Comparison of ENCODE assay signal across 12 cellular contexts in the genomic region with DNA sequence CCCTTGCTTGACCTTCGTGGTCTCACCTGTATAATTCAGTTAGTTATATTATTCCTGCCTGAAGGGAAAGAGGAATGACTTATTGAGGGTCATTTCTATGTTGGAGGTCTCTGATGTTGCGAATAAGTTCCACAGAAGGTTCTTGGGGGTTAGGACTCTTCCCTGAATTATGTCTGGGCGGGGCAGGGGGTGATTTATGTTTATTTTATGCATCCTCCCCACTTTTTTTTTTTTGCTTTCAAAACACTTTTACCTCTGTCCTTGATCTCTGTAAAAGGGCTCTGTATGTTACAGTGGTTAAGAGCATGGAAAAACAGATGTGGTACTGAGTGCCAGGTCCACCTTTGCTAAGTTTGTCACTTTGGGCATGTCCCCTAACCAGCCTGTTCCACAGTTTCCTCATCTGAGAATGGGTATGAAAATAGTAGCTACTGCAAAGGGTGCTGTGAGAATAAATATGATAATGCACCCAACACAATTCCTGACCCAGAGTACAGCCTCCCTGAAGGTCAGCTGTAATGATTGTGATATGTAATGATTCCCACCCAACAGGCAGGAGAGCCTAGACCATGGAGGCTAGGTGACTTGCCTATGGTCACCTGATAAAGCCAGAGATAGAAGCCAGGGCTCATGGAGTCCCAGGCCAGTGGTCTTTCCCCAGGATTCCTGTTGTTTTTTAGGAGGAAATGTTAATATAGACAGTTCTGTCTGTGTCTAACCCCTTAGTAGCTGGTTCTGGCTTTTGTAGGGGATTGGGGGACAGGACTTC. TPM values are rescaled to one million over a fixed set of nuclear protein-coding genes. Genes with fewer than 3 reads are reported as not detected.
A peak's percentile ranks its signal among the peaks of the same experiment; 100 is the strongest.
DNase-seq lines count a peak whose midpoint lies in the region; ATAC-seq and TF ChIP-seq lines count a peak whose summit lies in the region.
"Had no signal": no experiment of that assay in that cellular context is flagged by ENCODE, and none has a peak within 500 bp of the region (broad histone marks: within the 10 kb centered on the region; RNA-seq: fewer than 3 reads in every experiment).

No MANE protein-coding gene starts in this region.

- peaks cover 18 to 39% of the 10 kb centered on the region in 2 donors for H3K4me1 ChIP-seq in esophagus (ENCODE audit: control insufficient read depth in 2 of 2, insufficient read depth in 2 of 2, low read length in 1 of 2)
- H3K4me1 ChIP-seq in mammary epithelial cell (ENCODE audit: insufficient read depth, low read length): peaks cover 80% of the 10 kb centered on the region

- dilution Hi-C loops in mammary epithelial cell (cut with HindIII; ENCODE audit: low sequenced_read_pairs): no loop called here

- H3K27me3 ChIP-seq in esophagus (ENCODE audit: control insufficient read depth in 1 of 2, insufficient read depth in 2 of 2, low read length in 2 of 2) (no peaks in the 10 kb centered on the region), mammary epithelial cell (ENCODE audit: insufficient read depth, low read length) (no peaks in the 10 kb centered on the region)

- H3K27ac Mint-ChIP-seq in activated CD4-positive, alpha-beta T cell treated with anti-CD3 and anti-CD28 coated beads for 36 hours: peak overlapping the region; percentile 94
- H3K27ac Mint-ChIP-seq in stimulated activated effector memory CD8-positive, alpha-beta T cell treated with anti-CD3 and anti-CD28 coated beads, Interleukin-12 subunit alpha, Interleukin-12 subunit beta, amount 100 ng/mL, for 72 hours: peak overlapping the region; percentile 98
- H3K27ac Mint-ChIP-seq: endodermal cell had no signal

- H3K4me2 ChIP-seq in mammary epithelial cell (ENCODE audit: insufficient read depth, low read depth, low read length): no peak overlapping the region
- H3K4me2 ChIP-seq: A549 had no signal

- H4K20me1 ChIP-seq in mammary epithelial cell (ENCODE audit: insufficient read depth, low read length): no peaks in the 10 kb centered on the region

- no peak for ATAC-seq in activated CD4-positive, alpha-beta T cell treated with anti-CD3 and anti-CD28 coated beads for 36 hours
- ATAC-seq in stimulated activated effector memory CD8-positive, alpha-beta T cell treated with anti-CD3 and anti-CD28 coated beads, Interleukin-12 subunit alpha, Interleukin-12 subunit beta, amount 100 ng/mL, for 72 hours: no peak
- ATAC-seq in HG02870 (IDR thresholded peaks at IDR 0.05; ENCODE audit: unreplicated experiment): no peak
- ATAC-seq: A549 had no signal

- no peaks in the 10 kb centered on the region for H3K27me3 Mint-ChIP-seq in activated CD4-positive, alpha-beta T cell treated with anti-CD3 and anti-CD28 coated beads for 36 hours

- H3K4me1 Mint-ChIP-seq in activated CD4-positive, alpha-beta T cell treated with anti-CD3 and anti-CD28 coated beads for 36 hours: peaks cover 96% of the 10 kb centered on the region
- H3K4me1 Mint-ChIP-seq in stimulated activated effector memory CD8-positive, alpha-beta T cell treated with anti-CD3 and anti-CD28 coated beads, Interleukin-12 subunit alpha, Interleukin-12 subunit beta, amount 100 ng/mL, for 72 hours: peaks cover 100% of the 10 kb centered on the region

- intact Hi-C loops in activated CD4-positive, alpha-beta T cell treated with anti-CD3 and anti-CD28 coated beads for 36 hours (cut with DNase I, micrococcal nuclease): loop anchor here (2.0 to 10.0 kb wide), 4 partner anchors 14 to 890 kb away; partner anchors contain the start of gene RAPGEF6 (in 1 of the 2)
- intact Hi-C loops in mammary epithelial cell (cut with micrococcal nuclease): no loop called here

- H3K9me3 Mint-ChIP-seq in activated CD4-positive, alpha-beta T cell treated with anti-CD3 and anti-CD28 coated beads for 36 hours (ENCODE audit: low read depth): no peaks in the 10 kb centered on the region
- no peaks in the 10 kb centered on the region for H3K9me3 Mint-ChIP-seq in stimulated activated effector memory CD8-positive, alpha-beta T cell treated with anti-CD3 and anti-CD28 coated beads, Interleukin-12 subunit alpha, Interleukin-12 subunit beta, amount 100 ng/mL, for 72 hours
- H3K9me3 Mint-ChIP-seq: endodermal cell had no signal

- H3K9me3 ChIP-seq in esophagus (ENCODE audit: control insufficient read depth in 2 of 2, insufficient read depth in 1 of 2, low read depth in 1 of 2, low read length in 1 of 2) (no peaks in the 10 kb centered on the region), mammary epithelial cell (replicated peaks; ENCODE audit: insufficient read depth, low read length) (no peaks in the 10 kb centered on the region)
- H3K9me3 ChIP-seq: A549, prostate gland had no signal

- no peak for DNase-seq in activated CD4-positive, alpha-beta T cell treated with anti-CD3 and anti-CD28 coated beads for 36 hours
- DNase-seq in activated CD4-positive, alpha-beta T cell treated with anti-CD3 and anti-CD28 coated beads for 4 hours: no peak
- DNase-seq in OCI-M1 (lab: John Stamatoyannopoulos, UW) (peak; percentile 51), KG1 (lab: John Stamatoyannopoulos, UW) (no peak), mammary epithelial cell (no peak)
- no peak for DNase-seq in stimulated activated effector memory CD8-positive, alpha-beta T cell treated with anti-CD3 and anti-CD28 coated beads, Interleukin-12 subunit alpha, Interleukin-12 subunit beta, amount 100 ng/mL, for 72 hours (ENCODE audit: low spot score in 2 of 2)
- DNase-seq: endodermal cell, NCI-H446 treated with DMSO at 0.1 percent for 48 hours had no signal

- no peak overlapping the region for H2AFZ ChIP-seq in mammary epithelial cell (ENCODE audit: low read depth, low read length)

- H3K36me3 ChIP-seq in esophagus (ENCODE audit: control insufficient read depth in 2 of 2, insufficient read depth in 2 of 2, low read length in 1 of 2): peaks cover 0 to 3% of the 10 kb centered on the region in 2 donors
- H3K36me3 ChIP-seq in mammary epithelial cell (ENCODE audit: insufficient read depth, low read length): no peaks in the 10 kb centered on the region
- H3K36me3 ChIP-seq: prostate gland had no signal

- POLR2A ChIA-PET in activated CD4-positive, alpha-beta T cell treated with anti-CD3 and anti-CD28 coated beads for 36 hours (lab: Charles Lee): interaction anchor here (0.6 to 6.4 kb wide), 6 partner anchors 13 to 63 kb away, joined by 3 to 130 read pairs (median 11); partner anchors contain the start of gene IRF1

- no peak for TF ChIP-seq CTCF in mammary epithelial cell (conservative IDR thresholded peaks at IDR 0.05 in 1 of 2, IDR thresholded peaks at IDR 0.05 in 1 of 2; ENCODE audit: extremely low read depth in 1 of 2, insufficient read depth in 1 of 2, low read depth in 1 of 2, low read length in 2 of 2)

- no peaks in the 10 kb centered on the region for H3K79me2 ChIP-seq in mammary epithelial cell (ENCODE audit: insufficient read depth, low read length)

- peaks cover 38% of the 10 kb centered on the region for H3K36me3 Mint-ChIP-seq in activated CD4-positive, alpha-beta T cell treated with anti-CD3 and anti-CD28 coated beads for 36 hours (ENCODE audit: low read depth)
- H3K36me3 Mint-ChIP-seq in stimulated activated effector memory CD8-positive, alpha-beta T cell treated with anti-CD3 and anti-CD28 coated beads, Interleukin-12 subunit alpha, Interleukin-12 subunit beta, amount 100 ng/mL, for 72 hours: peaks cover 57% of the 10 kb centered on the region

- 88 to 91% methylated on average over 3 of the region's 3 CpGs for WGBS in esophagus, 2 donors
- WGBS in mammary epithelial cell (ENCODE audit: low coverage, missing lambda C conversion rate): 88% methylated on average over 3 of the region's 3 CpGs

- CTCF ChIA-PET in activated CD4-positive, alpha-beta T cell treated with anti-CD3 and anti-CD28 coated beads for 36 hours (lab: Charles Lee): interaction anchor here (0.6 to 13.9 kb wide), 10 partner anchors 9 to 327 kb away, joined by 3 to 89 read pairs (median 5); no protein-coding TSS in a partner anchor
- CTCF ChIA-PET in mammary epithelial cell (lab: Charles Lee; ENCODE audit: low non-redundant PET): no interaction called here

- H3K4me3 Mint-ChIP-seq in activated CD4-positive, alpha-beta T cell treated with anti-CD3 and anti-CD28 coated beads for 36 hours: no peak overlapping the region
- peak overlapping the region; percentile 78 for H3K4me3 Mint-ChIP-seq in stimulated activated effector memory CD8-positive, alpha-beta T cell treated with anti-CD3 and anti-CD28 coated beads, Interleukin-12 subunit alpha, Interleukin-12 subunit beta, amount 100 ng/mL, for 72 hours
- H3K4me3 Mint-ChIP-seq: endodermal cell had no signal

- H3K4me3 ChIP-seq in esophagus (ENCODE audit: low read depth in 1 of 2, low read length in 2 of 2): no peak overlapping the region
- no peak overlapping the region for H3K4me3 ChIP-seq in mammary epithelial cell (replicated peaks in 1 of 3; ENCODE audit: insufficient read depth in 1 of 3, low read depth in 2 of 3, low read length in 3 of 3)
- H3K4me3 ChIP-seq: A549, prostate gland had no signal

- H3K9ac ChIP-seq in mammary epithelial cell (ENCODE audit: insufficient read depth, low read length): no peak overlapping the region

- in situ Hi-C loops in mammary epithelial cell (cut with MboI; ENCODE audit: low sequenced_read_pairs in 2 of 2): loop anchor here in 1 of 2 donors (5.0 kb wide), 1 partner anchor 68 kb away; the partner anchor contains the start of gene IRF1

- H3K27ac ChIP-seq in esophagus (ENCODE audit: low read depth in 2 of 2, low read length in 1 of 2): peak overlapping the region; percentile 2 to 78
- H3K27ac ChIP-seq in mammary epithelial cell (ENCODE audit: insufficient read depth, low read depth, low read length): no peak overlapping the region
- H3K27ac ChIP-seq: prostate gland had no signal

- no TSS peak for BruUV-seq in mammary epithelial cell (replicated peaks; lab: Mats Ljungman, UMichigan)

RNA-seq across cellular contexts. Expression of gene SLC22A5, which starts 54.8 kb away (rescaled TPM):
- total RNA-seq in activated CD4-positive, alpha-beta T cell treated with anti-CD3 and anti-CD28 coated beads for 36 hours: 1 to 10 TPM; 3.7 to 4.9 TPM
- polyA plus RNA-seq in esophagus (1 to 10 TPM; 3.0 to 4.1 TPM), mammary epithelial cell (15.5 TPM)
- total RNA-seq in mammary epithelial cell: 10 to 100 TPM; 11.5 to 13.8 TPM
- 69.6 TPM for polyA minus RNA-seq in mammary epithelial cell
